ENCODE assay signal across 10 cellular contexts in genomic region chr13:114026128-114026880, GRCh38. TPM values are rescaled to one million over a fixed set of nuclear protein-coding genes. Genes with fewer than 3 reads are reported as not detected.
DNase-seq lines count a peak whose midpoint lies in the region; ATAC-seq and TF ChIP-seq lines count a peak whose summit lies in the region.
"Had no signal": no experiment of that assay in that cellular context is flagged by ENCODE, and none has a peak within 500 bp of the region (broad histone marks: within the 10 kb centered on the region; RNA-seq: fewer than 3 reads in every experiment).

No MANE protein-coding gene starts in this region.

- H2AFZ ChIP-seq in MM.1S (ENCODE audit: low read length) (no peak overlapping the region), GM23248 (no peak overlapping the region)

- WGBS in body of pancreas, 2 donors: 87 to 94% methylated on average over 12 to 20 of the region's 21 CpGs
- WGBS in stomach, 5 donors: 70 to 91% (median 87%) methylated on average over 14 to 21 of the region's 21 CpGs
- 90 to 92% methylated on average over 19 to 21 of the region's 21 CpGs for WGBS in GM23248 (ENCODE audit: low coverage in 1 of 2, low lambda C conversion rate in 2 of 2, missing lambda C conversion rate in 2 of 2), 2 experiments

- H3F3A ChIP-seq in MM.1S (ENCODE audit: insufficient read depth, low read length) (peaks cover 45% of the 10 kb centered on the region), GM23248 (ENCODE audit: insufficient read depth) (no peaks in the 10 kb centered on the region)

- TF ChIP-seq POLR2A in body of pancreas (IDR thresholded peaks at IDR 0.05) (no peak), stomach (IDR thresholded peaks at IDR 0.05) (no peak)

- H3K36me3 ChIP-seq in MM.1S (replicated peaks; ENCODE audit: insufficient read depth, low read length) (peaks cover 18% of the 10 kb centered on the region), body of pancreas (replicated peaks in 1 of 2; ENCODE audit: insufficient read depth in 1 of 2, low read depth in 2 of 2) (no peaks in the 10 kb centered on the region), lower lobe of right lung (peaks cover 42% of the 10 kb centered on the region), stomach (peaks cover 4 to 33% (median 25%) of the 10 kb centered on the region in 4 donors), GM23248 (ENCODE audit: low read depth) (peaks cover 15% of the 10 kb centered on the region; the same call in 1 of the 2 replicates)

- H3K9ac ChIP-seq in MM.1S (ENCODE audit: low read length): peak overlapping the region; percentile 81
- no peak overlapping the region for H3K9ac ChIP-seq in GM23248

- no peaks in the 10 kb centered on the region for H3K9me3 ChIP-seq in MM.1S (replicated peaks; ENCODE audit: insufficient read depth, low read length)
- H3K9me3 ChIP-seq in body of pancreas: no peaks in the 10 kb centered on the region
- H3K9me3 ChIP-seq in lower lobe of right lung: no peaks in the 10 kb centered on the region
- H3K9me3 ChIP-seq in stomach: no peaks in the 10 kb centered on the region
- H3K9me3 ChIP-seq in GM23248 (ENCODE audit: low read depth): no peaks in the 10 kb centered on the region

- TF ChIP-seq CTCF in MM.1S (IDR thresholded peaks at IDR 0.05; ENCODE audit: low read length) (no peak), body of pancreas (IDR thresholded peaks at IDR 0.05) (no peak), lower lobe of right lung (IDR thresholded peaks at IDR 0.05) (no peak), stomach (IDR thresholded peaks at IDR 0.05) (no peak)

- intact Hi-C loops in body of pancreas (cut with DNase I) (no loop called here), lower lobe of right lung (cut with DNase I) (no loop called here), stomach (cut with DNase I; ENCODE audit: low total_unique reads) (no loop called here)

- in situ Hi-C loops in GM23248 (cut with MboI): no loop called here

- H3K4me2 ChIP-seq in MM.1S (ENCODE audit: low read depth, low read length) (peak overlapping the region; percentile 92), GM23248 (ENCODE audit: unreplicated experiment) (no peak overlapping the region)

- H3K27ac ChIP-seq in MM.1S (ENCODE audit: low read length) (peak overlapping the region; percentile 99), body of pancreas (no peak overlapping the region), lower lobe of right lung (peak overlapping the region; percentile 51), stomach (peak overlapping the region in 4 of 5 donors; percentile 27 to 77 (median 68)), GM23248 (no peak overlapping the region)

- DNase-seq in MM.1S: peak; percentile 29
- no peak for DNase-seq in body of pancreas
- DNase-seq in lower lobe of right lung: no peak
- no peak for DNase-seq in stomach
- no peak for DNase-seq in stimulated activated CD8-positive, alpha-beta memory T cell treated with anti-CD3 and anti-CD28 coated beads, Interleukin-4, amount 100 ng/mL, for 48 hours
- no peak for DNase-seq in cerebellar cortex (ENCODE audit: low spot score)
- no peak for DNase-seq in GM23248
- DNase-seq: DMS 273 treated with DMSO at 0.1 percent for 48 hours, NCI-H226 had no signal

- no peak for TF ChIP-seq EP300 in stomach (IDR thresholded peaks at IDR 0.05)

- H4K20me1 ChIP-seq in MM.1S (ENCODE audit: insufficient read depth, low read length) (no peaks in the 10 kb centered on the region), GM23248 (ENCODE audit: insufficient read depth) (no peaks in the 10 kb centered on the region)

- H3K4me3 ChIP-seq in MM.1S (ENCODE audit: low read length): peak overlapping the region; percentile 55
- no peak overlapping the region for H3K4me3 ChIP-seq in body of pancreas
- H3K4me3 ChIP-seq in lower lobe of right lung: no peak overlapping the region
- H3K4me3 ChIP-seq in stomach: no peak overlapping the region
- H3K4me3 ChIP-seq in GM23248: no peak overlapping the region

- H3K4me1 ChIP-seq in MM.1S (ENCODE audit: low read length) (peaks cover 47% of the 10 kb centered on the region), body of pancreas (peaks cover 7% of the 10 kb centered on the region), lower lobe of right lung (peaks cover 30% of the 10 kb centered on the region), stomach (peaks cover 8 to 37% (median 35%) of the 10 kb centered on the region in 4 donors), GM23248 (ENCODE audit: insufficient read depth) (no peaks in the 10 kb centered on the region)

- ATAC-seq in body of pancreas: peak; percentile 12
- no peak for ATAC-seq in lower lobe of right lung
- ATAC-seq in GM18861 (IDR thresholded peaks at IDR 0.05; ENCODE audit: unreplicated experiment): no peak

- H3K27me3 ChIP-seq in MM.1S (replicated peaks; ENCODE audit: insufficient read depth, low read length): no peaks in the 10 kb centered on the region
- no peaks in the 10 kb centered on the region for H3K27me3 ChIP-seq in body of pancreas
- H3K27me3 ChIP-seq in lower lobe of right lung (ENCODE audit: low read depth): no peaks in the 10 kb centered on the region
- no peaks in the 10 kb centered on the region for H3K27me3 ChIP-seq in stomach
- H3K27me3 ChIP-seq in GM23248 (replicated peaks; ENCODE audit: insufficient read depth): no peaks in the 10 kb centered on the region

- no peaks in the 10 kb centered on the region for H3K9me2 ChIP-seq in MM.1S (replicated peaks; ENCODE audit: insufficient read depth, low read length)
- no peaks in the 10 kb centered on the region for H3K9me2 ChIP-seq in GM23248 (ENCODE audit: insufficient read depth)

- H3K79me2 ChIP-seq in MM.1S (ENCODE audit: low read length): peaks cover 76% of the 10 kb centered on the region
- peaks cover 61% of the 10 kb centered on the region for H3K79me2 ChIP-seq in GM23248 (ENCODE audit: insufficient read depth)

RNA-seq across cellular contexts. Expression of gene C13orf46, which starts 52.4 kb away (rescaled TPM):
- 10 to 100 TPM; 28.8 to 38.6 TPM for total RNA-seq in body of pancreas
- 14.0 TPM for total RNA-seq in lower lobe of right lung
- total RNA-seq in stomach: 10 to 100 TPM in 2 of 5 donors, 1 to 10 TPM in 1, under 1 TPM in 1, not detected in 1; 0.58 to 32.6 (median 12.0) TPM
- 10 to 100 TPM in 1 of 3 donors, 1 to 10 TPM in 1, under 1 TPM in 1; 0.95 to 17.6 (median 8.7) TPM for polyA plus RNA-seq in stomach
- 6.6 TPM in 1 of 2 replicates, not detected in the other for total RNA-seq in GM23248 (2014; rRNA removed; shearing (Covaris generic))
- 1.7 and 1.8 TPM in 2 replicates for polyA plus RNA-seq in GM23248 (2016; fragmentation: Nextera tagmentation; extraction: Ambion mirVana)

Comparison
In these comparisons a context has a peak if more than half of its experiments do, and no peak if none do; other contexts are left out.
1. H3K27ac ChIP-seq: peak in MM.1S (single experiment), lower lobe of right lung (single experiment) and stomach (4 of 5); none in body of pancreas (0 of 4) and GM23248 (single experiment).